Comparison of ENCODE assay signal across 11 cellular contexts in genomic region chr17:61201211-61201610, GRCh38.
DNase-seq lines count a peak whose midpoint lies in the region; ATAC-seq and TF ChIP-seq lines count a peak whose summit lies in the region.
"Had no signal": no experiment of that assay in that cellular context is flagged by ENCODE, and none has a peak within 500 bp of the region (broad histone marks: within the 10 kb centered on the region; RNA-seq: fewer than 3 reads in every experiment).

No MANE protein-coding gene starts in this region.

- H3F3A ChIP-seq in neural progenitor cell (ENCODE audit: low read depth) = peaks cover 17% of the 10 kb centered on the region

- H2AFZ ChIP-seq in neural progenitor cell (replicated peaks) = no peak overlapping the region

- H3K27me3 ChIP-seq in MG63 (no peaks in the 10 kb centered on the region), neural progenitor cell (no peaks in the 10 kb centered on the region)

- no peaks in the 10 kb centered on the region for H3K9me3 Mint-ChIP-seq in neural progenitor cell

- H3K36me3 Mint-ChIP-seq in neural progenitor cell = no peaks in the 10 kb centered on the region

- no peak for ATAC-seq in GM18873 (IDR thresholded peaks at IDR 0.05; ENCODE audit: low FRiP score, unreplicated experiment)

- no peak overlapping the region for H3K9ac ChIP-seq in neural progenitor cell

- H3K4me1 Mint-ChIP-seq in neural progenitor cell = peaks cover 20% of the 10 kb centered on the region

- no peaks in the 10 kb centered on the region for H3K79me2 ChIP-seq in neural progenitor cell (ENCODE audit: low read depth)

- H3K4me2 ChIP-seq in neural progenitor cell = no peak overlapping the region

- H3K27me3 Mint-ChIP-seq in neural progenitor cell (ENCODE audit: insufficient read depth, low read depth) = no peaks in the 10 kb centered on the region

- no peak overlapping the region for H3K4me3 Mint-ChIP-seq in neural progenitor cell

- no peak for TF ChIP-seq CTCF in AG09309 (IDR thresholded peaks at IDR 0.05; ENCODE audit: control insufficient read depth, insufficient read depth, low read depth, low read length, missing control alignments)
- TF ChIP-seq CTCF in epithelial cell of proximal tubule (conservative IDR thresholded peaks at IDR 0.05; ENCODE audit: low read depth, low read length) = no peak
- TF ChIP-seq CTCF in neural progenitor cell (IDR thresholded peaks at IDR 0.05) = no peak

- peaks cover 8% of the 10 kb centered on the region for H3K4me1 ChIP-seq in neural progenitor cell

- no peaks in the 10 kb centered on the region for H4K20me1 ChIP-seq in neural progenitor cell (ENCODE audit: low read depth)

- H3K27ac ChIP-seq in neural progenitor cell = no peak overlapping the region

- H3K4me3 ChIP-seq in AG09309 (ENCODE audit: control insufficient read depth, low read depth, low read length) = no peak overlapping the region
- H3K4me3 ChIP-seq in MG63 = no peak overlapping the region
- H3K4me3 ChIP-seq in epithelial cell of proximal tubule (ENCODE audit: low read depth, low read length) = no peak overlapping the region
- H3K4me3 ChIP-seq in neural progenitor cell = no peak overlapping the region

- DNase-seq in AG09309 (ENCODE audit: low read depth) (peak; percentile 91), MG63 (peak; percentile 75), epithelial cell of proximal tubule (ENCODE audit: low read depth) (peak; percentile 89), neural progenitor cell (ENCODE audit: low spot score) (no peak), NCI-H69 (lab: John Stamatoyannopoulos, UW) (no peak)
- no peak for DNase-seq in activated T-cell treated with anti-CD3 and anti-CD28 coated beads, Interleukin-2, amount 50 U/mL, for 48 hours
- no peak for DNase-seq in activated CD8-positive, alpha-beta memory T cell treated with anti-CD3 and anti-CD28 coated beads, Interleukin-2, amount 50 U/mL, for 4 hours
- DNase-seq: NCI-H526 treated with DMSO at 0.1 percent for 48 hours, nucleus accumbens, SW 1271 had no signal

- no peaks in the 10 kb centered on the region for H3K36me3 ChIP-seq in MG63
- H3K36me3 ChIP-seq in neural progenitor cell = no peaks in the 10 kb centered on the region

- H3K9me3 ChIP-seq in MG63 (no peaks in the 10 kb centered on the region), neural progenitor cell (ENCODE audit: low read depth) (no peaks in the 10 kb centered on the region)

- peak overlapping the region; percentile 28 for H3K27ac Mint-ChIP-seq in neural progenitor cell

Comparison
In these comparisons a context has a peak if more than half of its experiments do, and no peak if none do; other contexts are left out.
1. DNase-seq: peak in AG09309 (single experiment), MG63 (single experiment) and epithelial cell of proximal tubule (single experiment); none in neural progenitor cell (single experiment), NCI-H69 (single experiment), activated T-cell treated with anti-CD3 and anti-CD28 coated beads, Interleukin-2, amount 50 U/mL, for 48 hours (0 of 2) and activated CD8-positive, alpha-beta memory T cell treated with anti-CD3 and anti-CD28 coated beads, Interleukin-2, amount 50 U/mL, for 4 hours (single experiment).